ENCODE assay signal across 13 cellular contexts in genomic region chr6:161954699-161955276, GRCh38.
DNase-seq lines count a peak whose midpoint lies in the region; ATAC-seq and TF ChIP-seq lines count a peak whose summit lies in the region.
"Had no signal": no experiment of that assay in that cellular context is flagged by ENCODE, and none has a peak within 500 bp of the region (broad histone marks: within the 10 kb centered on the region; RNA-seq: fewer than 3 reads in every experiment).

No MANE protein-coding gene starts in this region.

- intact Hi-C loops in heart left ventricle (cut with DNase I) (no loop called here), cardiac septum (cut with DNase I) (no loop called here), left ventricle myocardium inferior (cut with micrococcal nuclease) (no loop called here)

- H3K79me1 ChIP-seq in neuronal stem cell (ENCODE audit: low read depth, low read length): no peaks in the 10 kb centered on the region

- no peak overlapping the region for H4K8ac ChIP-seq in neuronal stem cell (ENCODE audit: low read depth, low read length)

- no peak overlapping the region for H3K23ac ChIP-seq in neuronal stem cell (ENCODE audit: low read depth, low read length, poor library complexity)

- H3K4me3 ChIP-seq in heart left ventricle: no peak overlapping the region
- no peak overlapping the region for H3K4me3 ChIP-seq in left ventricle myocardium inferior
- no peak overlapping the region for H3K4me3 ChIP-seq in neuronal stem cell (ENCODE audit: low read length in 2 of 2)
- no peak overlapping the region for H3K4me3 ChIP-seq in WERI-Rb-1 (ENCODE audit: low read depth, low read length)

- peak overlapping the region; percentile 3 for H2AFZ ChIP-seq in neuronal stem cell (ENCODE audit: low read length)

- H2AK5ac ChIP-seq in neuronal stem cell (ENCODE audit: low read depth, low read length): no peak overlapping the region

- no peaks in the 10 kb centered on the region for H3K9me3 ChIP-seq in heart left ventricle
- H3K9me3 ChIP-seq in left ventricle myocardium inferior (replicated peaks): no peaks in the 10 kb centered on the region
- H3K9me3 ChIP-seq in neuronal stem cell (replicated peaks in 1 of 2; ENCODE audit: control insufficient read depth in 2 of 2, insufficient read depth in 1 of 2, low read depth in 1 of 2, low read length in 2 of 2): no peaks in the 10 kb centered on the region
- no peaks in the 10 kb centered on the region for H3K9me3 ChIP-seq in WERI-Rb-1 (ENCODE audit: severe bottlenecking)

- TF ChIP-seq CTCF in heart left ventricle (IDR thresholded peaks at IDR 0.05) (no peak), left ventricle myocardium inferior (IDR thresholded peaks at IDR 0.05; ENCODE audit: borderline replicate concordance) (no peak), WERI-Rb-1 (IDR thresholded peaks at IDR 0.05; ENCODE audit: low read depth, low read length) (no peak)

- H3K9ac ChIP-seq in neuronal stem cell (ENCODE audit: low read depth, low read length, poor library complexity): no peak overlapping the region

- WGBS in heart left ventricle, 4 donors: 30 to 59% (median 45%) methylated on average over 5 of the region's 5 CpGs
- no CpG with 5 or more reads among the region's 5 CpGs for WGBS in neuronal stem cell (ENCODE audit: extremely low coverage in 2 of 2, insufficient read length in 2 of 2, insufficient replicate concordance in 1 of 2), 2 donors

- no peak for TF ChIP-seq POLR2A in heart left ventricle (IDR thresholded peaks at IDR 0.05)

- H2BK120ac ChIP-seq in neuronal stem cell (ENCODE audit: low read depth, low read length): no peak overlapping the region

- no peak overlapping the region for H4K91ac ChIP-seq in neuronal stem cell (ENCODE audit: low read depth, low read length, poor library complexity)

- no peaks in the 10 kb centered on the region for H3K27me3 ChIP-seq in heart left ventricle
- H3K27me3 ChIP-seq in left ventricle myocardium inferior (ENCODE audit: low read depth): no peaks in the 10 kb centered on the region
- no peaks in the 10 kb centered on the region for H3K27me3 ChIP-seq in neuronal stem cell (ENCODE audit: control insufficient read depth in 3 of 3, insufficient read depth in 3 of 3, low read depth in 1 of 3, low read length in 3 of 3)
- H3K27me3 ChIP-seq in WERI-Rb-1 (ENCODE audit: insufficient read depth, low read depth, severe bottlenecking): no peaks in the 10 kb centered on the region

- ATAC-seq in heart left ventricle (peak; percentile 51 to 66 (median 56)), GM21825 (IDR thresholded peaks at IDR 0.05; ENCODE audit: unreplicated experiment) (no peak), HG02870 (IDR thresholded peaks at IDR 0.05; ENCODE audit: unreplicated experiment) (no peak)

- no peak overlapping the region for H2BK15ac ChIP-seq in neuronal stem cell (ENCODE audit: low read length)

- no peak overlapping the region for H2BK5ac ChIP-seq in neuronal stem cell (ENCODE audit: low read length)

- H3K4me1 ChIP-seq in heart left ventricle (peaks cover 0 to 28% (median 10%) of the 10 kb centered on the region in 12 donors), left ventricle myocardium inferior (peaks cover 23% of the 10 kb centered on the region), neuronal stem cell (ENCODE audit: control insufficient read depth in 2 of 2, insufficient read depth in 1 of 2, low read depth in 1 of 2, low read length in 2 of 2) (no peaks in the 10 kb centered on the region)

- H3K27ac ChIP-seq in heart left ventricle: peak overlapping the region in 7 of 12 donors; percentile 7 to 63 (median 26)
- peak overlapping the region; percentile 36 for H3K27ac ChIP-seq in left ventricle myocardium inferior (replicated peaks)
- no peak overlapping the region for H3K27ac ChIP-seq in neuronal stem cell (replicated peaks; ENCODE audit: low read length)
- H3K27ac ChIP-seq in WERI-Rb-1: no peak overlapping the region

- H3K4me2 ChIP-seq in neuronal stem cell (ENCODE audit: insufficient read depth, low read length, poor library complexity, severe bottlenecking): no peak overlapping the region

- H3K36me3 ChIP-seq in heart left ventricle (no peaks in the 10 kb centered on the region), left ventricle myocardium inferior (no peaks in the 10 kb centered on the region), neuronal stem cell (replicated peaks in 1 of 2; ENCODE audit: control insufficient read depth in 2 of 2, insufficient read depth in 2 of 2, low read length in 2 of 2) (no peaks in the 10 kb centered on the region), WERI-Rb-1 (no peaks in the 10 kb centered on the region)

- no peak overlapping the region for H3K14ac ChIP-seq in neuronal stem cell (ENCODE audit: low read length)

- DNase-seq in heart left ventricle (no peak), cardiac septum (ENCODE audit: low spot score) (no peak), left ventricle myocardium inferior (no peak), neuronal stem cell (ENCODE audit: low spot score) (no peak), WERI-Rb-1 (no peak)
- DNase-seq: C1 segment of cervical spinal cord; Calu3; CD4-positive, alpha-beta T cell; DMS 273 treated with DMSO at 0.1 percent for 48 hours; HCEC 1CT; HFFc6 had no signal

- no peak overlapping the region for H2BK12ac ChIP-seq in neuronal stem cell (ENCODE audit: low read length)

- H3K4ac ChIP-seq in neuronal stem cell (ENCODE audit: low read length): no peak overlapping the region

- no peak overlapping the region for H3K18ac ChIP-seq in neuronal stem cell (ENCODE audit: low read length)

Comparison
In these comparisons a context has a peak if more than half of its experiments do, and no peak if none do; other contexts are left out.
1. ATAC-seq: peak in heart left ventricle (4 of 4); none in GM21825 (single experiment) and HG02870 (single experiment).
2. H3K27ac ChIP-seq: peak in heart left ventricle (7 of 12) and left ventricle myocardium inferior (single experiment); none in neuronal stem cell (single experiment) and WERI-Rb-1 (single experiment).